ENCODE assay signal across 9 cellular contexts in genomic region chr14:73757876-73758391, GRCh38. TPM values are rescaled to one million over a fixed set of nuclear protein-coding genes. Genes with fewer than 3 reads are reported as not detected.
DNase-seq lines count a peak whose midpoint lies in the region; ATAC-seq, FAIRE-seq and TF ChIP-seq lines count a peak whose summit lies in the region.
"Had no signal": no experiment of that assay in that cellular context is flagged by ENCODE, and none has a peak within 500 bp of the region (broad histone marks: within the 10 kb centered on the region; RNA-seq: fewer than 3 reads in every experiment).

No MANE protein-coding gene starts in this region.

- peak overlapping the region; percentile 10 to 90 (median 80) for H3K4me3 ChIP-seq in heart right ventricle
- peak overlapping the region; percentile 83 for H3K4me3 ChIP-seq in GM12878
- no peak overlapping the region for H3K4me3 ChIP-seq in mesendoderm (ENCODE audit: low read length)
- H3K4me3 ChIP-seq in urinary bladder (ENCODE audit: low read depth, low read length), result peak overlapping the region; percentile 84

- intact Hi-C loops in heart right ventricle (cut with DNase I) (no loop called here), Right ventricle myocardium inferior (cut with DNase I) (no loop called here), GM12878 (cut with micrococcal nuclease; ENCODE audit: unreplicated experiment) (loop anchor here (1.0 kb wide), 1 partner anchor 30 kb away; no protein-coding TSS in a partner anchor)

- in situ Hi-C loops in GM12878 (cut with MboI), result loop anchor here (25.0 kb wide), 2 partner anchors 1504 to 1779 kb away; no protein-coding TSS in a partner anchor

- TSS peak; percentile 36 for BruUV-seq in GM12878 (replicated peaks; lab: Mats Ljungman, UMichigan)

- peaks cover 30% of the 10 kb centered on the region for H3K79me1 ChIP-seq in mesendoderm (ENCODE audit: low read length)

- TF ChIP-seq CTCF in heart right ventricle (IDR thresholded peaks at IDR 0.05) (no peak), GM12878 (IDR thresholded peaks at IDR 0.05 in 2 of 3, conservative IDR thresholded peaks at IDR 0.05 in 1 of 3; ENCODE audit: control insufficient read depth in 2 of 3, extremely low read depth in 1 of 3, insufficient read depth in 1 of 3, low read depth in 3 of 3, low read length in 3 of 3) (no peak)

- no peak for TF ChIP-seq EP300 in GM12878 (IDR thresholded peaks at IDR 0.05; ENCODE audit: borderline replicate concordance in 1 of 2, control insufficient read depth in 1 of 2, low read depth in 2 of 2, low read length in 2 of 2)

- no peak overlapping the region for H3K56ac ChIP-seq in mesendoderm (ENCODE audit: low read length)

- H2BK5ac ChIP-seq in mesendoderm (ENCODE audit: low read length), result no peak overlapping the region

- peaks cover 12% of the 10 kb centered on the region for H4K20me1 ChIP-seq in GM12878 (ENCODE audit: control insufficient read depth, insufficient read depth)

- no peak for DNase-seq in heart right ventricle
- DNase-seq in Right ventricle myocardium inferior (ENCODE audit: missing footprints), result no peak
- DNase-seq in GM12878 (ENCODE audit: low read depth, low spot score), result no peak
- no peak for DNase-seq in mesendoderm
- DNase-seq in NCI-H1436 (lab: John Stamatoyannopoulos, UW), result no peak
- no peak for DNase-seq in NCI-H524 treated with DMSO at 0.1 percent for 48 hours (lab: John Stamatoyannopoulos, UW)

- H2AK5ac ChIP-seq in mesendoderm (ENCODE audit: low read length), result no peak overlapping the region

- no peak overlapping the region for H4K5ac ChIP-seq in mesendoderm (ENCODE audit: low read length)

- H4K8ac ChIP-seq in mesendoderm (ENCODE audit: low read depth, low read length), result no peak overlapping the region

- H3K4ac ChIP-seq in mesendoderm (ENCODE audit: low read depth, low read length), result no peak overlapping the region

- H3K4me1 ChIP-seq in heart right ventricle, result peaks cover 63 to 89% (median 87%) of the 10 kb centered on the region in 9 donors
- peaks cover 59% of the 10 kb centered on the region for H3K4me1 ChIP-seq in GM12878 (ENCODE audit: control insufficient read depth, insufficient read depth, low read length)
- peaks cover 11% of the 10 kb centered on the region for H3K4me1 ChIP-seq in mesendoderm (ENCODE audit: control insufficient read depth, low read depth, low read length)
- peaks cover 5% of the 10 kb centered on the region for H3K4me1 ChIP-seq in urinary bladder (ENCODE audit: insufficient read depth)

- ATAC-seq in heart right ventricle, result no peak
- no peak for ATAC-seq in Right ventricle myocardium inferior
- ATAC-seq in GM12878, result no peak
- ATAC-seq in HG03175 (IDR thresholded peaks at IDR 0.05; ENCODE audit: unreplicated experiment), result no peak

- no peaks in the 10 kb centered on the region for H3K36me3 ChIP-seq in heart right ventricle
- H3K36me3 ChIP-seq in GM12878 (ENCODE audit: control insufficient read depth in 2 of 2, insufficient read depth in 2 of 2, low read length in 1 of 2), result peaks cover 0 to 9% of the 10 kb centered on the region in 2 experiments; a peak in 1 of 4 replicates
- H3K36me3 ChIP-seq in mesendoderm (ENCODE audit: control insufficient read depth, insufficient read depth, low read length), result no peaks in the 10 kb centered on the region
- no peaks in the 10 kb centered on the region for H3K36me3 ChIP-seq in urinary bladder (ENCODE audit: insufficient read depth)

- no peak for TF ChIP-seq POLR2A in GM12878 (IDR thresholded peaks at IDR 0.05; ENCODE audit: low read depth, low read length)

- FAIRE-seq in GM12878 (lab: Jason Lieb, UNC), result no peak
- FAIRE-seq: endometrium had no signal

- no peaks in the 10 kb centered on the region for H3K27me3 ChIP-seq in heart right ventricle
- no peaks in the 10 kb centered on the region for H3K27me3 ChIP-seq in GM12878 (replicated peaks in 1 of 2; ENCODE audit: control insufficient read depth in 2 of 2, insufficient read depth in 2 of 2, low read length in 1 of 2)
- H3K27me3 ChIP-seq in mesendoderm (ENCODE audit: insufficient read depth, low read length, poor library complexity), result no peaks in the 10 kb centered on the region

- H2BK15ac ChIP-seq in mesendoderm (replicated peaks; ENCODE audit: low read depth), result no peak overlapping the region

- TF ChIP-seq RAD21 in GM12878 (IDR thresholded peaks at IDR 0.05; ENCODE audit: insufficient read depth, low read depth, low read length), result no peak

- no peaks in the 10 kb centered on the region for H3K9me3 ChIP-seq in heart right ventricle
- H3K9me3 ChIP-seq in GM12878 (replicated peaks; ENCODE audit: control insufficient read depth, insufficient read depth, low read length), result no peaks in the 10 kb centered on the region

- RAD21 ChIA-PET in GM12878 (lab: Charles Lee; ENCODE audit: unreplicated experiment), result interaction anchor here (0.9 to 25.6 kb wide), 9 partner anchors 15 to 343 kb away, joined by 3 to 710 read pairs (median 4); partner anchors contain the start of gene ZNF410

- peak overlapping the region; percentile 100 for H3K4me2 ChIP-seq in GM12878 (ENCODE audit: control insufficient read depth, insufficient read depth)
- H3K4me2 ChIP-seq in mesendoderm (ENCODE audit: low read length), result no peak overlapping the region

- H3K9ac ChIP-seq in GM12878 (ENCODE audit: control insufficient read depth, insufficient read depth, low read length), result peak overlapping the region; percentile 91
- peak overlapping the region; percentile 29 for H3K9ac ChIP-seq in mesendoderm (ENCODE audit: low read length)

- H3K79me2 ChIP-seq in GM12878 (ENCODE audit: control insufficient read depth, insufficient read depth, low read length), result peaks cover 99% of the 10 kb centered on the region
- H3K79me2 ChIP-seq in mesendoderm (ENCODE audit: control insufficient read depth, insufficient read depth, low read length), result peaks cover 32% of the 10 kb centered on the region

- H3K18ac ChIP-seq in mesendoderm (ENCODE audit: low read length), result no peak overlapping the region

- no peak overlapping the region for H3K23ac ChIP-seq in mesendoderm (ENCODE audit: low read length)

- CTCF ChIA-PET in GM12878 (lab: Yijun Ruan, JAX), result interaction anchor here (0.7 to 21.0 kb wide), 14 partner anchors 9 to 94 kb away, joined by 3 to 288 read pairs (median 6); partner anchors contain the start of gene PTGR2

- H3K27ac ChIP-seq in heart right ventricle, result peak overlapping the region; percentile 87 to 100 (median 98)
- peak overlapping the region; percentile 100 for H3K27ac ChIP-seq in GM12878 (ENCODE audit: control insufficient read depth, insufficient read depth)
- no peak overlapping the region for H3K27ac ChIP-seq in mesendoderm (ENCODE audit: low read depth, low read length)
- H3K27ac ChIP-seq in urinary bladder (ENCODE audit: low read depth), result peak overlapping the region; percentile 97

- WGBS in heart right ventricle, 2 donors, result 33 to 41% methylated on average over 10 of the region's 10 CpGs
- 0% methylated on average over 10 of the region's 10 CpGs for WGBS in GM12878 (ENCODE audit: insufficient coverage, insufficient replicate concordance, low lambda C conversion rate, missing lambda C conversion rate)
- WGBS in mesendoderm (ENCODE audit: extremely low coverage, insufficient coverage, low lambda C conversion rate), result no CpG with 5 or more reads among the region's 10 CpGs
- 30% methylated on average over 10 of the region's 10 CpGs for WGBS in urinary bladder

- H2AFZ ChIP-seq in GM12878 (ENCODE audit: control insufficient read depth, low read depth, low read length), result no peak overlapping the region

- POLR2A ChIA-PET in GM12878 (lab: Charles Lee), result interaction anchor here (0.8 to 11.4 kb wide), 8 partner anchors 12 to 544 kb away, joined by 3 to 255 read pairs (median 14); no protein-coding TSS in a partner anchor

- SMC1A ChIA-PET in GM12878 (lab: Charles Lee; ENCODE audit: uncharacterized antibody, unreplicated experiment), result interaction anchor here (0.9 to 15.7 kb wide), 10 partner anchors 11 to 69 kb away, joined by 3 to 214 read pairs (median 7); no protein-coding TSS in a partner anchor

- no peak overlapping the region for H2BK120ac ChIP-seq in mesendoderm (ENCODE audit: low read depth, low read length)

TF ChIP-seq in GM12878, 131 proteins besides CTCF, POLR2A, EP300 and RAD21 (continues in another document):
- TF ChIP-seq LARP7 (IDR thresholded peaks at IDR 0.05), result 0 out of 2 replicates have a peak, but pooled peaks have one; percentile 24

RNA-seq across cellular contexts. Expression of gene PNMA1, which starts 43.8 kb away (rescaled TPM):
- total RNA-seq in heart right ventricle (10 to 100 TPM; 13.9 to 30.8 (median 23.6) TPM), Right ventricle myocardium inferior (14.9 TPM), GM12878 (2014; rRNA removed) (3.8 and 4.0 TPM in 2 replicates), GM12878 (2014; rRNA removed; fragmentation: Illumina TruSeq; extraction: Trizol) (6.8 TPM in 2 replicates), GM12878 (2021) (22.4 and 24.0 TPM in 2 replicates), urinary bladder (38.3 TPM)
- polyA plus RNA-seq in heart right ventricle (10 to 100 TPM in 1 of 2 donors, 1 to 10 TPM in 1; 6.6 to 15.7 TPM), GM12878 (2011; rRNA removed) (7.8 and 9.7 TPM in 2 replicates), GM12878 (2014; fragmentation: Illumina TruSeq; extraction: Trizol) (14.0 and 14.4 TPM in 2 replicates), GM12878 (2014; fragmentation: Nextera tagmentation; extraction: Ambion mirVana) (1 to 10 TPM; 1.8 to 6.5 TPM), GM12878 (2014; rRNA removed) (14.4 and 15.3 TPM in 2 replicates), GM12878 (2016; fragmentation: Nextera tagmentation; extraction: Ambion mirVana) (10 to 100 TPM; 35.0 to 39.3 TPM), urinary bladder (85.8 TPM)
- total RNA-seq in GM12878 (2013; cell fraction: nucleolus; rRNA removed), result 8.8 and 10.1 TPM in 2 replicates
- 7.3 TPM for polyA plus RNA-seq in GM12878 (2011; ENCODE audit: low read depth)
- polyA plus RNA-seq in GM12878 (2011; cell fraction: cytosol; rRNA removed), result 7.1 and 7.2 TPM in 2 replicates
- polyA plus RNA-seq in GM12878 (2011; cell fraction: nucleus; rRNA removed), result 7.9 and 9.2 TPM in 2 replicates
- 9.3 and 11.6 TPM in 2 replicates for polyA plus RNA-seq in GM12878 (2012)
- 5.3 and 7.1 TPM in 2 replicates for polyA minus RNA-seq in GM12878 (2011; rRNA and poly(A)+ RNA removed)
- polyA minus RNA-seq in GM12878 (2011; cell fraction: cytosol; rRNA and poly(A)+ RNA removed), result 3.3 and 3.7 TPM in 2 replicates
- polyA minus RNA-seq in GM12878 (2011; cell fraction: nucleus; rRNA and poly(A)+ RNA removed), result 3.6 and 4.6 TPM in 2 replicates
- polyA plus RNA-seq in mesendoderm (2013, experiment 1 of 2), result 34.5 TPM
- 34.4 TPM for polyA plus RNA-seq in mesendoderm (2013, experiment 2 of 2)
